1 cellular context compared by ENCODE assay signal in the genomic region with DNA sequence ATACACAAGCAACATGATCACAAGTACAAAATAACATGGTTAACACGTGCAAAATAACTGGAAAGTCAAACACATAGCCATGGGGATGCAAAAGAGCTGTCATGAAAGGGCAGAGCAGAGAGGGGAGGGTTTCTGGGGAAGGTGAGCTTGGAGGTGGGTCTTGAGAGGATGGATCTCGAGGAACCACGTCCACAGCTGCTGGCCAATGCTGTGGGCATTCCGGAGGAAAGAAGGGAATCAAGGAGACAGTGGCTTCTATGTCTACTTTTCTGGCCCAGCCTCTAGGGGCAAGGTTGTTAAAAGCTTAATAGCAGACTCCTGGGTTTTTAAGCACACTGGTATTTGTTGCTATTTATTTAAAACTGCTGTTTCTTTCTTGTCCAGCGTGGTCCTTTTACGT.
TF ChIP-seq lines count a peak whose summit lies in the region.

No MANE protein-coding gene starts in this region.

TF ChIP-seq in K562, 482 proteins besides CTCF, POLR2A, EP300 and RAD21:
- TF ChIP-seq POU5F1 (IDR thresholded peaks at IDR 0.05; ENCODE audit: borderline replicate concordance, low read depth, low read length, partially characterized antibody): no peak
